12 cellular contexts compared by ENCODE assay signal in the genomic region with DNA sequence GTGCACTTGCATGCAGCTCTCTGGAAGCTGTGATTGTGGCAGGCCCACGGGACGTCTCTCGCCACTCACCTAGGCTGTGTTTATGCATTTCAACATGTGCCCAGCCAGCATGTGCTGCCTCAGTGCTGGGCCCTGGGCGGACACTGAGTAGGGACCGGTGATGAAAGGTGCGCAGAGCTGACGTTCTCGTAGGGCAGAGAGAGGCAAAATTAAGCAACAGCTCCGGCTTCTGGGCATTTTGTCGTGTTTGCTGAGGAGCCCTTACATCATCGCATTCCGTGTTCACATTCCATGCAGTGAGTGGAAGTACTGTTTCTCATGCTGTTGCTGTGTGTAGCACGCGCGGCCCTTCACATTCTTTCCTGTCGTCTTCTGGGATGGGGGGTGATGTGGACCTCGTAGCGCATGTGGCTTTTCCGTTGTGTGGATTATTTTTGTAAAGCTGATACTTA. TPM values are rescaled to one million over a fixed set of nuclear protein-coding genes. Genes with fewer than 3 reads are reported as not detected.
DNase-seq lines count a peak whose midpoint lies in the region; ATAC-seq and TF ChIP-seq lines count a peak whose summit lies in the region.
"Had no signal": no experiment of that assay in that cellular context is flagged by ENCODE, and none has a peak within 500 bp of the region (broad histone marks: within the 10 kb centered on the region; RNA-seq: fewer than 3 reads in every experiment).

No MANE protein-coding gene starts in this region.

- ATAC-seq in lower lobe of right lung (peak; percentile 86 to 89), GM21717 (IDR thresholded peaks at IDR 0.05; ENCODE audit: unreplicated experiment) (no peak)

- no peaks in the 10 kb centered on the region for H3K79me2 ChIP-seq in PC-9 (ENCODE audit: low read depth)

- CTCF ChIA-PET in PC-9 (lab: Charles Lee): interaction anchor here (0.5 to 1.1 kb wide), 2 partner anchors 197 to 369 kb away, joined by 3 read pairs; no protein-coding TSS in a partner anchor

- TF ChIP-seq POLR2A in thyroid gland (IDR thresholded peaks at IDR 0.05): peak in 1 of 2 donors; percentile 60

- H3K4me3 ChIP-seq in epithelial cell of proximal tubule (ENCODE audit: low read depth, low read length): no peak overlapping the region
- H3K4me3 ChIP-seq in lower lobe of right lung: no peak overlapping the region
- H3K4me3 ChIP-seq in thyroid gland (replicated peaks in 1 of 3): no peak overlapping the region
- H3K4me3 ChIP-seq in PC-9: no peak overlapping the region

- H3K27me3 ChIP-seq in lower lobe of right lung (ENCODE audit: low read depth) (no peaks in the 10 kb centered on the region), thyroid gland (no peaks in the 10 kb centered on the region), PC-9 (ENCODE audit: insufficient read depth, low read depth) (no peaks in the 10 kb centered on the region)

- peak; percentile 28 for DNase-seq in HuH-7 (ENCODE audit: low spot score)
- DNase-seq in epithelial cell of proximal tubule (ENCODE audit: low read depth): peak; percentile 56
- DNase-seq in lower lobe of right lung: peak; percentile 79
- peak; percentile 94 to 95 for DNase-seq in thyroid gland
- no peak for DNase-seq in PC-9
- DNase-seq in cerebellar cortex (ENCODE audit: low spot score): no peak
- no peak for DNase-seq in NCI-H446 (lab: John Stamatoyannopoulos, UW)
- DNase-seq: central memory CD4-positive, alpha-beta T cell; NCI-H2081; OCI-M1 had no signal

- H3K9me3 ChIP-seq in lower lobe of right lung: no peaks in the 10 kb centered on the region
- no peaks in the 10 kb centered on the region for H3K9me3 ChIP-seq in thyroid gland
- no peaks in the 10 kb centered on the region for H3K9me3 ChIP-seq in PC-9 (ENCODE audit: insufficient read depth, low read depth)

- no peak overlapping the region for H2AFZ ChIP-seq in PC-9

- POLR2A ChIA-PET in PC-9 (lab: Charles Lee; ENCODE audit: unreplicated experiment): no interaction called here

- TF ChIP-seq CTCF in epithelial cell of proximal tubule (conservative IDR thresholded peaks at IDR 0.05; ENCODE audit: low read depth, low read length) (no peak), lower lobe of right lung (IDR thresholded peaks at IDR 0.05) (no peak), thyroid gland (IDR thresholded peaks at IDR 0.05) (peak in 1 of 6 experiments; percentile 13), PC-9 (conservative IDR thresholded peaks at IDR 0.05) (no peak)

- no TSS peak for BruUV-seq in PC-9 (replicated peaks; lab: Mats Ljungman, UMichigan)

- H3K36me3 ChIP-seq in lower lobe of right lung (peaks cover 35% of the 10 kb centered on the region), thyroid gland (no peaks in the 10 kb centered on the region), PC-9 (ENCODE audit: low read depth) (no peaks in the 10 kb centered on the region)

- 33 to 34% methylated on average over 19 of the region's 19 CpGs for WGBS in thyroid gland, 2 donors

- H4K20me1 ChIP-seq in PC-9 (ENCODE audit: insufficient read depth): no peaks in the 10 kb centered on the region; the same call in 1 of the 2 replicates

- intact Hi-C loops in lower lobe of right lung (cut with DNase I): loop anchor here (5.0 kb wide), 1 partner anchor 205 kb away; no protein-coding TSS in a partner anchor
- intact Hi-C loops in thyroid gland (cut with DNase I): no loop called here
- intact Hi-C loops in PC-9 (cut with micrococcal nuclease; ENCODE audit: unreplicated experiment): loop anchor here (2.0 to 10.0 kb wide), 4 partner anchors 120 to 733 kb away; a partner anchor contains a TSS

- peak overlapping the region; percentile 33 for H3K27ac ChIP-seq in lower lobe of right lung
- peak overlapping the region; percentile 30 to 84 (median 64) for H3K27ac ChIP-seq in thyroid gland
- no peak overlapping the region for H3K27ac ChIP-seq in PC-9

- H3K4me2 ChIP-seq in PC-9: no peak overlapping the region

- peaks cover 4% of the 10 kb centered on the region; the same call in 1 of the 2 replicates for H3F3A ChIP-seq in PC-9 (ENCODE audit: insufficient read depth, low read depth)

- H3K4me1 ChIP-seq in lower lobe of right lung: peaks cover 14% of the 10 kb centered on the region
- peaks cover 0 to 8% of the 10 kb centered on the region in 2 donors for H3K4me1 ChIP-seq in thyroid gland
- no peaks in the 10 kb centered on the region for H3K4me1 ChIP-seq in PC-9 (replicated peaks; ENCODE audit: insufficient read depth)

- no peaks in the 10 kb centered on the region for H3K9me2 ChIP-seq in PC-9 (ENCODE audit: insufficient read depth)

RNA-seq across cellular contexts. Expression of a gene that starts 50.5 kb away (rescaled TPM):
- total RNA-seq in epithelial cell of proximal tubule (not detected in 2 replicates), lower lobe of right lung (29.5 TPM), thyroid gland (1 to 10 TPM; 1.4 to 3.5 (median 2.9) TPM), PC-9 (2021) (not detected in 2 replicates)
- total RNA-seq: neural crest cell had no signal

Comparison
In these comparisons a context has a peak if more than half of its experiments do, and no peak if none do; other contexts are left out.
1. DNase-seq: peak in HuH-7 (single experiment), epithelial cell of proximal tubule (single experiment), lower lobe of right lung (single experiment) and thyroid gland (2 of 2); none in PC-9 (0 of 2), cerebellar cortex (single experiment) and NCI-H446 (0 of 2).